ENCODE assay signal across 14 cellular contexts in the genomic region with DNA sequence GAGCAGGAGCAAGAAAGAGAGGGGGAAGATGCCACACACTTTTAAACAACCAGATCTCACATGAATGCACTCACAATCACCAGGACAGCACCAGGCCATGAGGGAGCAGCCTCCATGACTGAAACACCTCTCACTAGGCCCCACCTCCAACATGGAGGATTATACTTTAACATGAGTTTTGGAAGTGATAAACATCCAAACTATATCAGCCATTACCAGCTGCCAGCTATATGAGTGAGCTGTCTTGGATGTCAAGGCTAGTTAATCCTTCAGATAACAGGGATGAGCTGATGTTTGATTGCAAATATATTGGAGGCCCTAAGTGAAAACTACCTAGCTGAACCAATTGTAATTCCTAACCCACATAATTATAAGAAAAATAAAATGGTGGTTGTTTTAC.
A peak's percentile ranks its signal among the peaks of the same experiment; 100 is the strongest.
DNase-seq lines count a peak whose midpoint lies in the region; TF ChIP-seq lines count a peak whose summit lies in the region.
"Had no signal": no experiment of that assay in that cellular context is flagged by ENCODE, and none has a peak within 500 bp of the region (broad histone marks: within the 10 kb centered on the region; RNA-seq: fewer than 3 reads in every experiment).

No MANE protein-coding gene starts in this region.

- TF ChIP-seq CTCF in OCI-LY7 (conservative IDR thresholded peaks at IDR 0.05; ENCODE audit: low read length), result no peak
- TF ChIP-seq CTCF in uterus (IDR thresholded peaks at IDR 0.05), result no peak
- no peak for TF ChIP-seq CTCF in prostate gland (IDR thresholded peaks at IDR 0.05)

- no peaks in the 10 kb centered on the region for H3K9me2 ChIP-seq in OCI-LY7 (ENCODE audit: insufficient read depth, low read length)

- H3K4ac ChIP-seq in trophoblast cell (ENCODE audit: low read depth, low read length), result no peak overlapping the region

- BruUV-seq in OCI-LY7 (replicated peaks; lab: Mats Ljungman, UMichigan), result no TSS peak

- no peak overlapping the region for H4K91ac ChIP-seq in trophoblast cell (ENCODE audit: low read depth, low read length)

- H4K12ac ChIP-seq in trophoblast cell (ENCODE audit: low read depth, low read length), result no peak overlapping the region

- no peak overlapping the region for H4K8ac ChIP-seq in trophoblast cell (ENCODE audit: low read depth, low read length)

- no peak for DNase-seq in OCI-LY7 (ENCODE audit: low spot score)
- DNase-seq in erythroblast (lab: John Stamatoyannopoulos, UW), result peak; percentile 54 to 81
- no peak for DNase-seq in trophoblast cell
- no peak for DNase-seq in uterus
- DNase-seq in NOMO-1 treated with dmso at 0.1 percent for 144 hours (lab: John Stamatoyannopoulos, UW; ENCODE audit: unreplicated experiment), result no peak
- no peak for DNase-seq in prostate gland (ENCODE audit: low spot score)
- DNase-seq: C1 segment of cervical spinal cord; Caco-2; CD4-positive, alpha-beta memory T cell; DMS153; DND-41; GM23248; HFFc6 had no signal

- H3K18ac ChIP-seq in trophoblast cell (ENCODE audit: low read length), result no peak overlapping the region

- CTCF ChIA-PET in OCI-LY7 (lab: Charles Lee; ENCODE audit: unreplicated experiment), result no interaction called here

- intact Hi-C loops in OCI-LY7 (cut with micrococcal nuclease; ENCODE audit: unreplicated experiment) (loop anchor here (5.0 kb wide), 3 partner anchors 108 to 448 kb away; a partner anchor contains a TSS), uterus (cut with DNase I; ENCODE audit: low total_unique reads) (no loop called here), prostate gland (cut with DNase I) (no loop called here)

- H3K4me1 ChIP-seq in OCI-LY7 (ENCODE audit: insufficient read depth, low read length, poor library complexity, severe bottlenecking) (peaks cover 67% of the 10 kb centered on the region), trophoblast cell (ENCODE audit: control insufficient read depth in 1 of 2, insufficient read depth in 2 of 2, low read length in 2 of 2) (no peaks in the 10 kb centered on the region), uterus (no peaks in the 10 kb centered on the region), prostate gland (replicated peaks) (no peaks in the 10 kb centered on the region)
- H3K4me1 ChIP-seq: Caco-2, HAP-1 had no signal

- H3K23ac ChIP-seq in trophoblast cell (ENCODE audit: low read length), result no peak overlapping the region

- H3K27me3 ChIP-seq in trophoblast cell (ENCODE audit: insufficient read depth, low read length) (no peaks in the 10 kb centered on the region), uterus (no peaks in the 10 kb centered on the region), prostate gland (replicated peaks; ENCODE audit: insufficient read depth) (no peaks in the 10 kb centered on the region)

- H3K9ac ChIP-seq in trophoblast cell (ENCODE audit: low read length), result peak overlapping the region; percentile 10
- H3K9ac ChIP-seq: GM23248 had no signal

- H2BK5ac ChIP-seq in trophoblast cell (ENCODE audit: low read depth, low read length, poor library complexity), result no peak overlapping the region

- no peaks in the 10 kb centered on the region for H3K79me1 ChIP-seq in trophoblast cell (ENCODE audit: low read length)

- H2BK120ac ChIP-seq in trophoblast cell (ENCODE audit: insufficient read depth, low read length, poor library complexity), result no peak overlapping the region

- no peak overlapping the region for H2BK12ac ChIP-seq in trophoblast cell (ENCODE audit: low read length)

- no peak overlapping the region for H3K4me2 ChIP-seq in OCI-LY7 (ENCODE audit: low read length)
- no peak overlapping the region for H3K4me2 ChIP-seq in trophoblast cell (ENCODE audit: low read length)

- POLR2A ChIA-PET in OCI-LY7 (lab: Charles Lee), result interaction anchor here (0.6 to 2.2 kb wide), 5 partner anchors 10 to 104 kb away, joined by 3 to 11 read pairs (median 4); no protein-coding TSS in a partner anchor

- no peaks in the 10 kb centered on the region; the same call in 1 of the 2 replicates for H3K9me3 ChIP-seq in OCI-LY7 (ENCODE audit: low read length)
- no peaks in the 10 kb centered on the region for H3K9me3 ChIP-seq in trophoblast cell (ENCODE audit: insufficient read depth, low read depth, low read length)
- no peaks in the 10 kb centered on the region for H3K9me3 ChIP-seq in uterus
- H3K9me3 ChIP-seq in prostate gland, result no peaks in the 10 kb centered on the region
- H3K9me3 ChIP-seq: Caco-2, HAP-1 had no signal

- H3K4me3 ChIP-seq in OCI-LY7 (ENCODE audit: low read depth, low read length, poor library complexity, severe bottlenecking) (no peak overlapping the region), trophoblast cell (ENCODE audit: low read depth, low read length) (no peak overlapping the region), uterus (no peak overlapping the region), prostate gland (no peak overlapping the region)
- H3K4me3 ChIP-seq: GM23248, HAP-1 had no signal

- no peaks in the 10 kb centered on the region for H3K36me3 ChIP-seq in OCI-LY7 (ENCODE audit: insufficient read depth, low read length)
- H3K36me3 ChIP-seq in trophoblast cell (ENCODE audit: control insufficient read depth in 1 of 2, insufficient read depth in 2 of 2, low read length in 2 of 2), result no peaks in the 10 kb centered on the region
- H3K36me3 ChIP-seq in uterus, result no peaks in the 10 kb centered on the region
- H3K36me3 ChIP-seq in prostate gland, result no peaks in the 10 kb centered on the region
- H3K36me3 ChIP-seq: HAP-1 had no signal

- TF ChIP-seq POLR2A in erythroblast (IDR thresholded peaks at IDR 0.05; ENCODE audit: low read length) (no peak), uterus (IDR thresholded peaks at IDR 0.05) (no peak), prostate gland (IDR thresholded peaks at IDR 0.05) (no peak)

- H3K79me2 ChIP-seq in OCI-LY7 (ENCODE audit: insufficient read depth, low read depth, low read length) (no peaks in the 10 kb centered on the region), trophoblast cell (ENCODE audit: control insufficient read depth, insufficient read depth, low read length, poor library complexity) (no peaks in the 10 kb centered on the region)

- H2AK5ac ChIP-seq in trophoblast cell (ENCODE audit: low read length), result no peak overlapping the region

- H4K20me1 ChIP-seq in OCI-LY7 (ENCODE audit: insufficient read depth, low read length), result no peaks in the 10 kb centered on the region

- H3K27ac ChIP-seq in OCI-LY7 (ENCODE audit: low read depth, low read length, poor library complexity, severe bottlenecking) (no peak overlapping the region), trophoblast cell (ENCODE audit: low read depth, low read length) (no peak overlapping the region), uterus (no peak overlapping the region), prostate gland (no peak overlapping the region)
- H3K27ac ChIP-seq: GM23248 had no signal

- peak overlapping the region; percentile 4; the same call in 1 of the 2 replicates for H2AFZ ChIP-seq in OCI-LY7 (ENCODE audit: low read length)
- H2AFZ ChIP-seq in trophoblast cell (ENCODE audit: insufficient read depth, low read length, poor library complexity), result no peak overlapping the region
- H2AFZ ChIP-seq: GM23248 had no signal

- no peak overlapping the region for H3K14ac ChIP-seq in trophoblast cell (ENCODE audit: low read length)

Comparison
In these comparisons a context has a peak if more than half of its experiments do, and no peak if none do; other contexts are left out.
1. DNase-seq: peak in erythroblast (2 of 2); none in OCI-LY7 (single experiment), trophoblast cell (0 of 2), uterus (0 of 2), NOMO-1 treated with dmso at 0.1 percent for 144 hours (single experiment) and prostate gland (single experiment).